8 cellular contexts compared by ENCODE assay signal in genomic region chr19:38402623-38402966, GRCh38. TPM values are rescaled to one million over a fixed set of nuclear protein-coding genes. Genes with fewer than 3 reads are reported as not detected.
DNase-seq lines count a peak whose midpoint lies in the region; ATAC-seq, FAIRE-seq and TF ChIP-seq lines count a peak whose summit lies in the region.

No MANE protein-coding gene starts in this region.

- peak; percentile 71 for FAIRE-seq in HepG2 (lab: Jason Lieb, UNC)

- H2AFZ ChIP-seq in HepG2 (ENCODE audit: low read length), result peak overlapping the region; percentile 70

- CTCF ChIA-PET in HepG2 (lab: Yijun Ruan, JAX; ENCODE audit: low intra/inter-chr PET ratio, low total read pairs), result interaction anchor here (0.8 to 1.3 kb wide), 3 partner anchors 39 to 172 kb away, joined by 4 to 5 read pairs (median 4); no protein-coding TSS in a partner anchor

- H3K4me3 Mint-ChIP-seq in activated T-helper 17 cell treated with anti-CD3 and anti-CD28 coated beads, Interleukin-2, amount 50 U/mL, for 72 hours, result peak overlapping the region; percentile 82

- in situ Hi-C loops in HepG2 (cut with HindIII; ENCODE audit: extremely low pct_ligation_motif_present, low pct_unique_long_range_greater_than_20kb), result no loop called here

- POLR2A ChIA-PET in HepG2 (lab: Yijun Ruan, JAX), result interaction anchor here (0.6 to 2.7 kb wide), 14 partner anchors 8 to 623 kb away, joined by 3 to 30 read pairs (median 6); partner anchors contain the start of genes ACTN4, EIF3K, GGN and MRPS12

- H3K4me1 ChIP-seq in heart left ventricle, result peaks cover 0 to 12% (median 7%) of the 10 kb centered on the region in 12 donors
- H3K4me1 ChIP-seq in HepG2 (ENCODE audit: insufficient read depth, low read length), result no peaks in the 10 kb centered on the region
- no peaks in the 10 kb centered on the region for H3K4me1 ChIP-seq in uterus

- H4K20me1 ChIP-seq in HepG2 (ENCODE audit: insufficient read depth, low read length), result no peaks in the 10 kb centered on the region

- H3K27ac ChIP-seq in heart left ventricle, result peak overlapping the region in 5 of 12 donors; percentile 11 to 90 (median 81)
- H3K27ac ChIP-seq in HepG2 (ENCODE audit: extremely low read length, insufficient read depth, low read length), result no peak overlapping the region
- H3K27ac ChIP-seq in uterus, result no peak overlapping the region

- TF ChIP-seq EP300 in HepG2 (IDR thresholded peaks at IDR 0.05; ENCODE audit: low read depth in 2 of 2, low read length in 2 of 2) (no peak), HepG2 (CRISPR knock-in tag; IDR thresholded peaks at IDR 0.05; ENCODE audit: borderline replicate concordance) (no peak)

- no peaks in the 10 kb centered on the region for H3K9me3 ChIP-seq in heart left ventricle
- no peaks in the 10 kb centered on the region for H3K9me3 ChIP-seq in HepG2 (ENCODE audit: low read length)
- H3K9me3 ChIP-seq in uterus, result no peaks in the 10 kb centered on the region

- ATAC-seq in heart left ventricle (peak in 1 of 4 donors; percentile 1), Right ventricle myocardium inferior (no peak), HepG2 (no peak)
- ATAC-seq in activated T-helper 17 cell treated with anti-CD3 and anti-CD28 coated beads, Interleukin-2, amount 50 U/mL, for 72 hours (replicated peaks), result no peak

- H3K27me3 Mint-ChIP-seq in activated T-helper 17 cell treated with anti-CD3 and anti-CD28 coated beads, Interleukin-2, amount 50 U/mL, for 72 hours, result no peaks in the 10 kb centered on the region

- no peaks in the 10 kb centered on the region for H3K79me2 ChIP-seq in HepG2 (ENCODE audit: insufficient read depth, low read length)

- DNase-seq in heart left ventricle (no peak), Right ventricle myocardium inferior (ENCODE audit: missing footprints) (no peak), HepG2 (ENCODE audit: low spot score) (no peak), uterus (no peak), activated gamma-delta T cell (lab: John Stamatoyannopoulos, UW) (no peak), lower leg skin (ENCODE audit: low spot score in 2 of 2) (no peak), AG08395 (ENCODE audit: low spot score) (no peak)

- H3K27me3 ChIP-seq in heart left ventricle, result peaks cover 8 to 44% (median 24%) of the 10 kb centered on the region in 9 donors
- H3K27me3 ChIP-seq in HepG2 (ENCODE audit: control insufficient read depth in 1 of 2, insufficient read depth in 2 of 2, low read length in 2 of 2), result peaks cover 5 to 17% of the 10 kb centered on the region in 2 experiments; a peak in 3 of 5 replicates
- peaks cover 0 to 13% of the 10 kb centered on the region in 2 donors for H3K27me3 ChIP-seq in uterus

- no peaks in the 10 kb centered on the region for H3K9me3 Mint-ChIP-seq in activated T-helper 17 cell treated with anti-CD3 and anti-CD28 coated beads, Interleukin-2, amount 50 U/mL, for 72 hours

- peaks cover 47% of the 10 kb centered on the region for H3K36me3 Mint-ChIP-seq in activated T-helper 17 cell treated with anti-CD3 and anti-CD28 coated beads, Interleukin-2, amount 50 U/mL, for 72 hours (ENCODE audit: low read depth)

- peak overlapping the region; percentile 80 for H3K27ac Mint-ChIP-seq in activated T-helper 17 cell treated with anti-CD3 and anti-CD28 coated beads, Interleukin-2, amount 50 U/mL, for 72 hours

- H3K4me1 Mint-ChIP-seq in activated T-helper 17 cell treated with anti-CD3 and anti-CD28 coated beads, Interleukin-2, amount 50 U/mL, for 72 hours, result peaks cover 4% of the 10 kb centered on the region

- no TSS peak for BruUV-seq in HepG2 (replicated peaks; lab: Mats Ljungman, UMichigan)

- H3K4me3 ChIP-seq in heart left ventricle, result peak overlapping the region; percentile 22 to 98 (median 90)
- H3K4me3 ChIP-seq in HepG2 (replicated peaks in 1 of 3; ENCODE audit: insufficient read depth in 1 of 3, low read depth in 2 of 3, low read length in 3 of 3), result peak overlapping the region in 2 of 3 experiments; percentile 27 to 86; a peak in 3 of 6 replicates
- H3K4me3 ChIP-seq in uterus, result peak overlapping the region; percentile 76 to 77
- H3K4me3 ChIP-seq in lower leg skin (ENCODE audit: low read depth, poor library complexity, severe bottlenecking), result no peak overlapping the region

- peak overlapping the region; percentile 89 for H3K4me2 ChIP-seq in HepG2 (ENCODE audit: low read depth, low read length)

- intact Hi-C loops in heart left ventricle (cut with DNase I), result loop anchor here (2.0 to 10.0 kb wide), 9 partner anchors 112 to 532 kb away; partner anchors contain the start of genes MRPS12 (in 5 of the 10), SARS2 (in 5 of the 10), EIF3K (in 3 of the 10) and MAP4K1 (in 3 of the 10)
- intact Hi-C loops in Right ventricle myocardium inferior (cut with DNase I), result loop anchor here (2.0 kb wide), 3 partner anchors 28 to 528 kb away; partner anchors contain the start of genes MRPS12, PSMD8 and SARS2
- intact Hi-C loops in HepG2 (cut with micrococcal nuclease; ENCODE audit: unreplicated experiment), result loop anchor here (5.0 kb wide), 1 partner anchor 230 kb away; no protein-coding TSS in a partner anchor
- intact Hi-C loops in uterus (cut with DNase I; ENCODE audit: low total_unique reads), result no loop called here
- intact Hi-C loops in lower leg skin (cut with DNase I; ENCODE audit: low total_unique reads), result loop anchor here (10.0 kb wide), 1 partner anchor 232 kb away; no protein-coding TSS in a partner anchor

- TF ChIP-seq CTCF in heart left ventricle (IDR thresholded peaks at IDR 0.05) (no peak), HepG2 (CRISPR knock-in tag; IDR thresholded peaks at IDR 0.05) (no peak), uterus (IDR thresholded peaks at IDR 0.05) (no peak), lower leg skin (IDR thresholded peaks at IDR 0.05) (no peak)

- no peak for TF ChIP-seq POLR2A in heart left ventricle (IDR thresholded peaks at IDR 0.05)
- no peak; a peak in 1 of 4 replicates for TF ChIP-seq POLR2A in HepG2 (IDR thresholded peaks at IDR 0.05; ENCODE audit: insufficient read depth in 1 of 2, low read depth in 2 of 2, low read length in 2 of 2)
- no peak for TF ChIP-seq POLR2A in uterus (IDR thresholded peaks at IDR 0.05)
- TF ChIP-seq POLR2A in lower leg skin (IDR thresholded peaks at IDR 0.05), result no peak

- H3K36me3 ChIP-seq in heart left ventricle, result peaks cover 0 to 29% (median 17%) of the 10 kb centered on the region in 9 donors
- no peaks in the 10 kb centered on the region for H3K36me3 ChIP-seq in HepG2 (replicated peaks in 1 of 2; ENCODE audit: control insufficient read depth in 1 of 2, insufficient read depth in 2 of 2, low read length in 2 of 2)
- no peaks in the 10 kb centered on the region for H3K36me3 ChIP-seq in uterus

- WGBS in heart left ventricle, 4 donors, result 5 to 7% (median 6%) methylated on average over 12 to 18 of the region's 18 CpGs
- 4% methylated on average over 9 of the region's 18 CpGs for WGBS in HepG2 (ENCODE audit: low lambda C conversion rate)
- 2% methylated on average over 16 to 18 of the region's 18 CpGs for WGBS in lower leg skin, 2 donors

- H3K9ac ChIP-seq in HepG2 (ENCODE audit: insufficient read depth, low read depth, low read length), result peak overlapping the region; percentile 37

- no peak for TF ChIP-seq RAD21 in HepG2 (CRISPR knock-in tag; IDR thresholded peaks at IDR 0.05)

RNA-seq across cellular contexts. Expression of gene FAM98C, which starts 0.3 kb away (rescaled TPM):
- total RNA-seq in heart left ventricle (10 to 100 TPM in 8 of 9 donors, 1 to 10 TPM in 1; 9.3 to 15.8 (median 11.9) TPM), Right ventricle myocardium inferior (15.1 TPM), HepG2 (2016; rRNA removed; fragmentation: Illumina TruSeq; extraction: Trizol) (7.4 and 10.0 TPM in 2 replicates), uterus (10 to 100 TPM in 2 of 4 donors, 1 to 10 TPM in 2; 2.1 to 21.1 (median 11.7) TPM), lower leg skin (10 to 100 TPM; 53.6 to 68.5 (median 60.7) TPM)
- polyA plus RNA-seq in heart left ventricle (10 to 100 TPM in 1 of 2 donors, 1 to 10 TPM in 1; 9.6 to 10.3 TPM), HepG2 (2011; rRNA removed) (11.0 and 11.5 TPM in 2 replicates)
- total RNA-seq in activated T-helper 17 cell treated with anti-CD3 and anti-CD28 coated beads, Interleukin-2, amount 50 U/mL, for 72 hours, result 10 to 100 TPM; 26.1 to 63.0 TPM
- 6.0 TPM in 2 replicates for total RNA-seq in HepG2 (2016; cell fraction: cytosol; rRNA removed; fragmentation: Illumina TruSeq; extraction: Trizol; ENCODE audit: low read depth)
- 6.7 and 10.1 TPM in 2 replicates for total RNA-seq in HepG2 (2016; cell fraction: insoluble cytoplasmic fraction; rRNA removed; fragmentation: Illumina TruSeq; extraction: Trizol)
- total RNA-seq in HepG2 (2016; cell fraction: membrane; rRNA removed; fragmentation: Illumina TruSeq; extraction: Trizol), result 6.6 and 6.9 TPM in 2 replicates
- total RNA-seq in HepG2 (2016; cell fraction: nucleus; rRNA removed; fragmentation: Illumina TruSeq; extraction: Trizol), result 7.8 and 8.6 TPM in 2 replicates
- 5.8 and 10.9 TPM in 2 replicates for polyA plus RNA-seq in HepG2 (2011; cell fraction: cytosol; rRNA removed)
- 28.8 and 32.0 TPM in 2 replicates for polyA plus RNA-seq in HepG2 (2011; cell fraction: nucleus; rRNA removed)
- 5.4 and 7.0 TPM in 2 replicates for polyA plus RNA-seq in HepG2 (2012)
- polyA plus RNA-seq in HepG2 (2016; cell fraction: cytosol; fragmentation: Illumina TruSeq; extraction: Trizol; ENCODE audit: low read depth), result 5.1 and 5.9 TPM in 2 replicates
- polyA plus RNA-seq in HepG2 (2016; cell fraction: insoluble cytoplasmic fraction; fragmentation: Illumina TruSeq; extraction: Trizol; ENCODE audit: low read depth), result 7.4 and 8.0 TPM in 2 replicates
- polyA plus RNA-seq in HepG2 (2016; cell fraction: membrane; fragmentation: Illumina TruSeq; extraction: Trizol; ENCODE audit: low read depth), result 5.4 and 6.1 TPM in 2 replicates
- 18.2 and 20.4 TPM in 2 replicates for polyA plus RNA-seq in HepG2 (2016; cell fraction: nucleus; fragmentation: Illumina TruSeq; extraction: Trizol; ENCODE audit: insufficient read depth, low read depth)
- 5.8 and 6.2 TPM in 2 replicates for polyA minus RNA-seq in HepG2 (2011; rRNA and poly(A)+ RNA removed; ENCODE audit: low replicate concordance)
- polyA minus RNA-seq in HepG2 (2011; cell fraction: cytosol; rRNA and poly(A)+ RNA removed), result 4.2 and 5.5 TPM in 2 replicates
- polyA minus RNA-seq in HepG2 (2011; cell fraction: nucleus; rRNA and poly(A)+ RNA removed), result 3.7 and 4.5 TPM in 2 replicates

RNA-seq across cellular contexts. Expression of gene SPRED3, which starts 14.1 kb away (rescaled TPM):
- total RNA-seq in heart left ventricle (1 to 10 TPM in 2 of 9 donors, under 1 TPM in 6, not detected in 1; 0.18 to 3.1 (median 0.72) TPM), Right ventricle myocardium inferior (0.16 TPM), HepG2 (2016; rRNA removed; fragmentation: Illumina TruSeq; extraction: Trizol) (0.06 and 0.15 TPM in 2 replicates), uterus (1 to 10 TPM in 1 of 4 donors, under 1 TPM in 1, not detected in 2; 0.88 to 5.7 TPM), lower leg skin (1 to 10 TPM in 2 of 4 donors, under 1 TPM in 2; 0.34 to 1.9 (median 1.1) TPM)
- polyA plus RNA-seq in heart left ventricle (1 to 10 TPM in 1 of 2 donors, under 1 TPM in 1; 0.30 to 1.3 TPM), HepG2 (2011; rRNA removed) (0.17 and 0.54 TPM in 2 replicates)
- 10 to 100 TPM in 1 of 2 donors, 1 to 10 TPM in 1; 1.8 to 14.4 TPM for total RNA-seq in activated T-helper 17 cell treated with anti-CD3 and anti-CD28 coated beads, Interleukin-2, amount 50 U/mL, for 72 hours
- 0.09 TPM in 1 of 2 replicates, not detected in the other for total RNA-seq in HepG2 (2016; cell fraction: cytosol; rRNA removed; fragmentation: Illumina TruSeq; extraction: Trizol; ENCODE audit: low read depth)
- total RNA-seq in HepG2 (2016; cell fraction: insoluble cytoplasmic fraction; rRNA removed; fragmentation: Illumina TruSeq; extraction: Trizol), result 0.19 TPM in 1 of 2 replicates, not detected in the other
- total RNA-seq in HepG2 (2016; cell fraction: membrane; rRNA removed; fragmentation: Illumina TruSeq; extraction: Trizol), result 0.15 and 0.28 TPM in 2 replicates
- not detected in 2 replicates for total RNA-seq in HepG2 (2016; cell fraction: nucleus; rRNA removed; fragmentation: Illumina TruSeq; extraction: Trizol)
- polyA plus RNA-seq in HepG2 (2011; cell fraction: cytosol; rRNA removed), result 0.04 and 0.08 TPM in 2 replicates
- polyA plus RNA-seq in HepG2 (2011; cell fraction: nucleus; rRNA removed), result 2.7 TPM in 2 replicates
- 0.03 and 0.43 TPM in 2 replicates for polyA plus RNA-seq in HepG2 (2012)
- polyA plus RNA-seq in HepG2 (2016; cell fraction: cytosol; fragmentation: Illumina TruSeq; extraction: Trizol; ENCODE audit: low read depth), result 0.02 TPM in 2 replicates
- polyA plus RNA-seq in HepG2 (2016; cell fraction: insoluble cytoplasmic fraction; fragmentation: Illumina TruSeq; extraction: Trizol; ENCODE audit: low read depth), result 0.10 and 0.17 TPM in 2 replicates
- 0.13 TPM in 2 replicates for polyA plus RNA-seq in HepG2 (2016; cell fraction: membrane; fragmentation: Illumina TruSeq; extraction: Trizol; ENCODE audit: low read depth)
- polyA plus RNA-seq in HepG2 (2016; cell fraction: nucleus; fragmentation: Illumina TruSeq; extraction: Trizol; ENCODE audit: insufficient read depth, low read depth), result 0.59 and 2.3 TPM in 2 replicates
- 0.44 and 2.6 TPM in 2 replicates for polyA minus RNA-seq in HepG2 (2011; rRNA and poly(A)+ RNA removed; ENCODE audit: low replicate concordance)
- polyA minus RNA-seq in HepG2 (2011; cell fraction: cytosol; rRNA and poly(A)+ RNA removed), result not detected in 2 replicates
- 1.5 and 1.7 TPM in 2 replicates for polyA minus RNA-seq in HepG2 (2011; cell fraction: nucleus; rRNA and poly(A)+ RNA removed)

RNA-seq across cellular contexts. Expression of gene GGN, which starts 14.8 kb away (rescaled TPM):
- under 1 TPM in 5 of 9 donors, not detected in 4; 0.18 to 0.67 (median 0.31) TPM for total RNA-seq in heart left ventricle
- under 1 TPM; 0.15 to 0.42 TPM for polyA plus RNA-seq in heart left ventricle
- not detected for total RNA-seq in Right ventricle myocardium inferior
- total RNA-seq in activated T-helper 17 cell treated with anti-CD3 and anti-CD28 coated beads, Interleukin-2, amount 50 U/mL, for 72 hours, result under 1 TPM in 1 of 2 donors, not detected in 1; 0.95 TPM
- total RNA-seq in HepG2 (2016; rRNA removed; fragmentation: Illumina TruSeq; extraction: Trizol), result not detected in 2 replicates
- not detected in 2 replicates for total RNA-seq in HepG2 (2016; cell fraction: cytosol; rRNA removed; fragmentation: Illumina TruSeq; extraction: Trizol; ENCODE audit: low read depth)
- total RNA-seq in HepG2 (2016; cell fraction: insoluble cytoplasmic fraction; rRNA removed; fragmentation: Illumina TruSeq; extraction: Trizol), result not detected in 2 replicates
- total RNA-seq in HepG2 (2016; cell fraction: membrane; rRNA removed; fragmentation: Illumina TruSeq; extraction: Trizol), result not detected in 2 replicates
- not detected in 2 replicates for total RNA-seq in HepG2 (2016; cell fraction: nucleus; rRNA removed; fragmentation: Illumina TruSeq; extraction: Trizol)
- 0.07 TPM in 1 of 2 replicates, not detected in the other for polyA plus RNA-seq in HepG2 (2011; rRNA removed)
- polyA plus RNA-seq in HepG2 (2011; cell fraction: cytosol; rRNA removed), result not detected in 2 replicates
- polyA plus RNA-seq in HepG2 (2011; cell fraction: nucleus; rRNA removed), result 0.06 and 0.14 TPM in 2 replicates
- polyA plus RNA-seq in HepG2 (2012), result 0.08 and 0.28 TPM in 2 replicates
- not detected in 2 replicates for polyA plus RNA-seq in HepG2 (2016; cell fraction: cytosol; fragmentation: Illumina TruSeq; extraction: Trizol; ENCODE audit: low read depth)
- not detected in 2 replicates for polyA plus RNA-seq in HepG2 (2016; cell fraction: insoluble cytoplasmic fraction; fragmentation: Illumina TruSeq; extraction: Trizol; ENCODE audit: low read depth)
- polyA plus RNA-seq in HepG2 (2016; cell fraction: membrane; fragmentation: Illumina TruSeq; extraction: Trizol; ENCODE audit: low read depth), result not detected in 2 replicates
- polyA plus RNA-seq in HepG2 (2016; cell fraction: nucleus; fragmentation: Illumina TruSeq; extraction: Trizol; ENCODE audit: insufficient read depth, low read depth), result not detected in 2 replicates
- polyA minus RNA-seq in HepG2 (2011; rRNA and poly(A)+ RNA removed; ENCODE audit: low replicate concordance), result not detected in 2 replicates
- polyA minus RNA-seq in HepG2 (2011; cell fraction: cytosol; rRNA and poly(A)+ RNA removed), result not detected in 2 replicates
- not detected in 2 replicates for polyA minus RNA-seq in HepG2 (2011; cell fraction: nucleus; rRNA and poly(A)+ RNA removed)
- under 1 TPM in 1 of 4 donors, not detected in 3; 0.82 TPM for total RNA-seq in uterus
- 1 to 10 TPM in 3 of 4 donors, under 1 TPM in 1; 0.36 to 1.9 (median 1.5) TPM for total RNA-seq in lower leg skin

RNA-seq across cellular contexts. Expression of gene RASGRP4, which starts 23.4 kb away (rescaled TPM):
- 1 to 10 TPM in 6 of 9 donors, under 1 TPM in 3; 0.51 to 6.7 (median 1.4) TPM for total RNA-seq in heart left ventricle
- polyA plus RNA-seq in heart left ventricle, result under 1 TPM; 0.61 to 0.91 TPM
- 1.7 TPM for total RNA-seq in Right ventricle myocardium inferior
- 10 to 100 TPM; 21.8 to 39.4 TPM for total RNA-seq in activated T-helper 17 cell treated with anti-CD3 and anti-CD28 coated beads, Interleukin-2, amount 50 U/mL, for 72 hours
- not detected in 2 replicates for total RNA-seq in HepG2 (2016; rRNA removed; fragmentation: Illumina TruSeq; extraction: Trizol)
- not detected in 2 replicates for total RNA-seq in HepG2 (2016; cell fraction: cytosol; rRNA removed; fragmentation: Illumina TruSeq; extraction: Trizol; ENCODE audit: low read depth)
- total RNA-seq in HepG2 (2016; cell fraction: insoluble cytoplasmic fraction; rRNA removed; fragmentation: Illumina TruSeq; extraction: Trizol), result not detected in 2 replicates
- not detected in 2 replicates for total RNA-seq in HepG2 (2016; cell fraction: membrane; rRNA removed; fragmentation: Illumina TruSeq; extraction: Trizol)
- not detected in 2 replicates for total RNA-seq in HepG2 (2016; cell fraction: nucleus; rRNA removed; fragmentation: Illumina TruSeq; extraction: Trizol)
- not detected in 2 replicates for polyA plus RNA-seq in HepG2 (2011; rRNA removed)
- polyA plus RNA-seq in HepG2 (2011; cell fraction: cytosol; rRNA removed), result not detected in 2 replicates
- not detected in 2 replicates for polyA plus RNA-seq in HepG2 (2011; cell fraction: nucleus; rRNA removed)
- 0.08 and 0.17 TPM in 2 replicates for polyA plus RNA-seq in HepG2 (2012)
- not detected in 2 replicates for polyA plus RNA-seq in HepG2 (2016; cell fraction: cytosol; fragmentation: Illumina TruSeq; extraction: Trizol; ENCODE audit: low read depth)
- polyA plus RNA-seq in HepG2 (2016; cell fraction: insoluble cytoplasmic fraction; fragmentation: Illumina TruSeq; extraction: Trizol; ENCODE audit: low read depth), result not detected in 2 replicates
- not detected in 2 replicates for polyA plus RNA-seq in HepG2 (2016; cell fraction: membrane; fragmentation: Illumina TruSeq; extraction: Trizol; ENCODE audit: low read depth)
- not detected in 2 replicates for polyA plus RNA-seq in HepG2 (2016; cell fraction: nucleus; fragmentation: Illumina TruSeq; extraction: Trizol; ENCODE audit: insufficient read depth, low read depth)
- polyA minus RNA-seq in HepG2 (2011; rRNA and poly(A)+ RNA removed; ENCODE audit: low replicate concordance), result not detected in 2 replicates
- not detected in 2 replicates for polyA minus RNA-seq in HepG2 (2011; cell fraction: cytosol; rRNA and poly(A)+ RNA removed)
- polyA minus RNA-seq in HepG2 (2011; cell fraction: nucleus; rRNA and poly(A)+ RNA removed), result not detected in 2 replicates
- 1 to 10 TPM in 2 of 4 donors, under 1 TPM in 1, not detected in 1; under 0.01 to 2.0 (median 1.5) TPM for total RNA-seq in uterus
- 1 to 10 TPM; 1.3 to 2.3 (median 1.7) TPM for total RNA-seq in lower leg skin

RNA-seq across cellular contexts. Expression of gene PSMD8, which starts 28.2 kb away (rescaled TPM):
- total RNA-seq in heart left ventricle (100 to 1,000 TPM; 237 to 690 (median 325) TPM), Right ventricle myocardium inferior (280 TPM), HepG2 (2016; rRNA removed; fragmentation: Illumina TruSeq; extraction: Trizol) (162 and 182 TPM in 2 replicates), uterus (100 to 1,000 TPM in 3 of 4 donors, 10 to 100 TPM in 1; 67.4 to 156 (median 128) TPM), lower leg skin (100 to 1,000 TPM; 222 to 319 (median 311) TPM)
- polyA plus RNA-seq in heart left ventricle (100 to 1,000 TPM; 186 to 663 TPM), HepG2 (2011; rRNA removed) (296 and 301 TPM in 2 replicates)
- total RNA-seq in activated T-helper 17 cell treated with anti-CD3 and anti-CD28 coated beads, Interleukin-2, amount 50 U/mL, for 72 hours, result 100 to 1,000 TPM; 166 to 242 TPM
- total RNA-seq in HepG2 (2016; cell fraction: cytosol; rRNA removed; fragmentation: Illumina TruSeq; extraction: Trizol; ENCODE audit: low read depth), result 33.9 and 38.1 TPM in 2 replicates
- 152 and 200 TPM in 2 replicates for total RNA-seq in HepG2 (2016; cell fraction: insoluble cytoplasmic fraction; rRNA removed; fragmentation: Illumina TruSeq; extraction: Trizol)
- 48.9 and 51.9 TPM in 2 replicates for total RNA-seq in HepG2 (2016; cell fraction: membrane; rRNA removed; fragmentation: Illumina TruSeq; extraction: Trizol)
- 54.2 and 57.6 TPM in 2 replicates for total RNA-seq in HepG2 (2016; cell fraction: nucleus; rRNA removed; fragmentation: Illumina TruSeq; extraction: Trizol)
- polyA plus RNA-seq in HepG2 (2011; cell fraction: cytosol; rRNA removed), result 291 and 381 TPM in 2 replicates
- 94.6 and 107 TPM in 2 replicates for polyA plus RNA-seq in HepG2 (2011; cell fraction: nucleus; rRNA removed)
- 96.4 and 131 TPM in 2 replicates for polyA plus RNA-seq in HepG2 (2012)
- 42.7 and 43.8 TPM in 2 replicates for polyA plus RNA-seq in HepG2 (2016; cell fraction: cytosol; fragmentation: Illumina TruSeq; extraction: Trizol; ENCODE audit: low read depth)
- polyA plus RNA-seq in HepG2 (2016; cell fraction: insoluble cytoplasmic fraction; fragmentation: Illumina TruSeq; extraction: Trizol; ENCODE audit: low read depth), result 227 and 233 TPM in 2 replicates
- 48.1 and 50.0 TPM in 2 replicates for polyA plus RNA-seq in HepG2 (2016; cell fraction: membrane; fragmentation: Illumina TruSeq; extraction: Trizol; ENCODE audit: low read depth)
- 103 and 107 TPM in 2 replicates for polyA plus RNA-seq in HepG2 (2016; cell fraction: nucleus; fragmentation: Illumina TruSeq; extraction: Trizol; ENCODE audit: insufficient read depth, low read depth)
- 239 and 250 TPM in 2 replicates for polyA minus RNA-seq in HepG2 (2011; rRNA and poly(A)+ RNA removed; ENCODE audit: low replicate concordance)
- polyA minus RNA-seq in HepG2 (2011; cell fraction: cytosol; rRNA and poly(A)+ RNA removed), result 71.2 and 79.0 TPM in 2 replicates
- 39.3 and 41.1 TPM in 2 replicates for polyA minus RNA-seq in HepG2 (2011; cell fraction: nucleus; rRNA and poly(A)+ RNA removed)
